Comparison of ENCODE assay signal across 16 cellular contexts in genomic region chr10:77393821-77394501, GRCh38.
DNase-seq lines count a peak whose midpoint lies in the region; ATAC-seq and TF ChIP-seq lines count a peak whose summit lies in the region.
"Had no signal": no experiment of that assay in that cellular context is flagged by ENCODE, and none has a peak within 500 bp of the region (broad histone marks: within the 10 kb centered on the region; RNA-seq: fewer than 3 reads in every experiment).

No MANE protein-coding gene starts in this region.

- POLR2A ChIA-PET in RWPE1 (lab: Yijun Ruan, JAX; ENCODE audit: low non-redundant PET): no interaction called here

- H3K4me3 ChIP-seq in gastroesophageal sphincter: no peak overlapping the region
- H3K4me3 ChIP-seq: heart right ventricle, upper lobe of left lung had no signal

- DNase-seq in NCI-H1417 (lab: John Stamatoyannopoulos, UW): peak in 2 of 3 experiments; percentile 16 to 53
- DNase-seq in NCI-H1417 treated with DMSO at 0.1 percent for 48 hours (lab: John Stamatoyannopoulos, UW): no peak
- DNase-seq in RWPE1 (ENCODE audit: low spot score): peak; percentile 36
- DNase-seq in stimulated activated effector memory CD8-positive, alpha-beta T cell treated with anti-CD3 and anti-CD28 coated beads, Interleukin-12 subunit alpha, Interleukin-12 subunit beta, amount 100 ng/mL, for 72 hours (ENCODE audit: low spot score in 2 of 2): no peak
- DNase-seq in CD1c-positive myeloid dendritic cell (ENCODE audit: extremely low spot score): no peak
- DNase-seq in SW 1271 (lab: John Stamatoyannopoulos, UW): no peak
- no peak for DNase-seq in NAMALWA (ENCODE audit: low spot score)
- DNase-seq: activated CD4-positive, alpha-beta T cell treated with anti-CD3 and anti-CD28 coated beads for 1 hour; activated CD8-positive, alpha-beta memory T cell treated with anti-CD3 and anti-CD28 coated beads, Interleukin-2, amount 50 U/mL, for 48 hours; central memory CD4-positive, alpha-beta T cell; heart right ventricle; NCI-H446; T-helper 2 cell had no signal

- H3K27me3 ChIP-seq in gastroesophageal sphincter: no peaks in the 10 kb centered on the region
- H3K27me3 ChIP-seq: upper lobe of left lung had no signal

- no peak for TF ChIP-seq CTCF in RWPE1 (conservative IDR thresholded peaks at IDR 0.05; ENCODE audit: low read depth)
- no peak for TF ChIP-seq CTCF in gastroesophageal sphincter (IDR thresholded peaks at IDR 0.05)

- no peak for TF ChIP-seq EP300 in gastroesophageal sphincter (IDR thresholded peaks at IDR 0.05)

- no peak overlapping the region for H3K4me3 Mint-ChIP-seq in stimulated activated effector memory CD8-positive, alpha-beta T cell treated with anti-CD3 and anti-CD28 coated beads, Interleukin-12 subunit alpha, Interleukin-12 subunit beta, amount 100 ng/mL, for 72 hours

- ATAC-seq in gastroesophageal sphincter: no peak
- peak; percentile 22 for ATAC-seq in stimulated activated effector memory CD8-positive, alpha-beta T cell treated with anti-CD3 and anti-CD28 coated beads, Interleukin-12 subunit alpha, Interleukin-12 subunit beta, amount 100 ng/mL, for 72 hours
- ATAC-seq: activated naive CD4-positive, alpha-beta T cell treated with anti-CD3 and anti-CD28 coated beads, Interleukin-2, amount 50 U/mL, for 72 hours; heart right ventricle had no signal

- CTCF ChIA-PET in RWPE1 (lab: Yijun Ruan, JAX): interaction anchor here (0.5 to 2.8 kb wide), 6 partner anchors 46 to 363 kb away, joined by 3 to 12 read pairs (median 3); no protein-coding TSS in a partner anchor

- H3K9me3 ChIP-seq in gastroesophageal sphincter: no peaks in the 10 kb centered on the region
- H3K9me3 ChIP-seq: heart right ventricle, upper lobe of left lung had no signal

- 77% methylated on average over 4 of the region's 9 CpGs; no CpG with 5 or more reads in 1 of the 2 donors for WGBS in gastroesophageal sphincter (ENCODE audit: low coverage in 1 of 2), 2 donors

- peaks cover 2 to 67% (median 20%) of the 10 kb centered on the region in 3 donors for H3K4me1 ChIP-seq in gastroesophageal sphincter

- H3K9me3 Mint-ChIP-seq in stimulated activated effector memory CD8-positive, alpha-beta T cell treated with anti-CD3 and anti-CD28 coated beads, Interleukin-12 subunit alpha, Interleukin-12 subunit beta, amount 100 ng/mL, for 72 hours: no peaks in the 10 kb centered on the region
- H3K9me3 Mint-ChIP-seq: activated naive CD4-positive, alpha-beta T cell treated with anti-CD3 and anti-CD28 coated beads, Interleukin-2, amount 50 U/mL, for 72 hours had no signal

- H3K27ac Mint-ChIP-seq in stimulated activated effector memory CD8-positive, alpha-beta T cell treated with anti-CD3 and anti-CD28 coated beads, Interleukin-12 subunit alpha, Interleukin-12 subunit beta, amount 100 ng/mL, for 72 hours: no peak overlapping the region
- H3K27ac Mint-ChIP-seq: activated naive CD4-positive, alpha-beta T cell treated with anti-CD3 and anti-CD28 coated beads, Interleukin-2, amount 50 U/mL, for 72 hours had no signal

- no peaks in the 10 kb centered on the region for H3K4me1 Mint-ChIP-seq in stimulated activated effector memory CD8-positive, alpha-beta T cell treated with anti-CD3 and anti-CD28 coated beads, Interleukin-12 subunit alpha, Interleukin-12 subunit beta, amount 100 ng/mL, for 72 hours

- no peaks in the 10 kb centered on the region for H3K36me3 Mint-ChIP-seq in stimulated activated effector memory CD8-positive, alpha-beta T cell treated with anti-CD3 and anti-CD28 coated beads, Interleukin-12 subunit alpha, Interleukin-12 subunit beta, amount 100 ng/mL, for 72 hours
- H3K36me3 Mint-ChIP-seq: activated naive CD4-positive, alpha-beta T cell treated with anti-CD3 and anti-CD28 coated beads, Interleukin-2, amount 50 U/mL, for 72 hours had no signal

- TF ChIP-seq POLR2A in gastroesophageal sphincter (IDR thresholded peaks at IDR 0.05): no peak

- H3K27ac ChIP-seq in RWPE1: peak overlapping the region; percentile 96
- peak overlapping the region in 3 of 4 donors; percentile 79 to 81 (median 80) for H3K27ac ChIP-seq in gastroesophageal sphincter
- H3K27ac ChIP-seq: heart right ventricle, upper lobe of left lung had no signal

- no peaks in the 10 kb centered on the region for H3K36me3 ChIP-seq in gastroesophageal sphincter
- H3K36me3 ChIP-seq: heart right ventricle, upper lobe of left lung had no signal

Comparison
In these comparisons a context has a peak if more than half of its experiments do, and no peak if none do; other contexts are left out.
1. DNase-seq: peak in NCI-H1417 (2 of 3) and RWPE1 (single experiment); none in NCI-H1417 treated with DMSO at 0.1 percent for 48 hours (single experiment), stimulated activated effector memory CD8-positive, alpha-beta T cell treated with anti-CD3 and anti-CD28 coated beads, Interleukin-12 subunit alpha, Interleukin-12 subunit beta, amount 100 ng/mL, for 72 hours (0 of 2), CD1c-positive myeloid dendritic cell (single experiment), SW 1271 (0 of 2) and NAMALWA (single experiment).